ENCODE assay signal across 10 cellular contexts in genomic region chr6:163756079-163756478, GRCh38.
A peak's percentile ranks its signal among the peaks of the same experiment; 100 is the strongest.
DNase-seq lines count a peak whose midpoint lies in the region; ATAC-seq and TF ChIP-seq lines count a peak whose summit lies in the region.
"Had no signal": no experiment of that assay in that cellular context is flagged by ENCODE, and none has a peak within 500 bp of the region (broad histone marks: within the 10 kb centered on the region; RNA-seq: fewer than 3 reads in every experiment).

No MANE protein-coding gene starts in this region.

- intact Hi-C loops in colonic mucosa (cut with DNase I): no loop called here

- H3K9me3 ChIP-seq in MM.1S (replicated peaks; ENCODE audit: insufficient read depth, low read length) (no peaks in the 10 kb centered on the region), colonic mucosa (no peaks in the 10 kb centered on the region)

- peak; percentile 51 for DNase-seq in MM.1S
- DNase-seq in midbrain (lab: John Stamatoyannopoulos, UW): peak; percentile 32
- no peak for DNase-seq in colonic mucosa
- DNase-seq in HT-29 (ENCODE audit: low spot score): no peak
- DNase-seq in HFFc6: no peak
- DNase-seq in caudate nucleus (lab: John Stamatoyannopoulos, UW): no peak
- DNase-seq: esophagus squamous epithelium, NCI-H510A treated with DMSO at 0.1 percent for 48 hours had no signal

- H3K27me3 Mint-ChIP-seq in HFFc6 (ENCODE audit: insufficient read depth): peaks cover 2% of the 10 kb centered on the region

- no peak overlapping the region for H2AFZ ChIP-seq in MM.1S (ENCODE audit: low read length)

- H4K20me1 ChIP-seq in MM.1S (ENCODE audit: insufficient read depth, low read length): no peaks in the 10 kb centered on the region

- H3K4me2 ChIP-seq in MM.1S (ENCODE audit: low read depth, low read length): peak overlapping the region; percentile 34

- H3K9me3 Mint-ChIP-seq in HFFc6: peaks cover 4% of the 10 kb centered on the region; the same call in 1 of the 2 replicates

- no peak overlapping the region for H3K27ac Mint-ChIP-seq in HFFc6

- H3K79me2 ChIP-seq in MM.1S (ENCODE audit: low read length): no peaks in the 10 kb centered on the region

- no peaks in the 10 kb centered on the region for H3K9me2 ChIP-seq in MM.1S (replicated peaks; ENCODE audit: insufficient read depth, low read length)

- no peak overlapping the region for H3K4me3 Mint-ChIP-seq in HFFc6

- H3K36me3 Mint-ChIP-seq in HFFc6 (ENCODE audit: low read depth): peaks cover 6% of the 10 kb centered on the region

- no peaks in the 10 kb centered on the region for H3K27me3 ChIP-seq in MM.1S (replicated peaks; ENCODE audit: insufficient read depth, low read length)
- no peaks in the 10 kb centered on the region for H3K27me3 ChIP-seq in colonic mucosa
- H3K27me3 ChIP-seq: esophagus squamous epithelium had no signal

- H3K4me3 ChIP-seq in MM.1S (ENCODE audit: low read length) (no peak overlapping the region), colonic mucosa (no peak overlapping the region)
- H3K4me3 ChIP-seq: esophagus squamous epithelium had no signal

- H3K27ac ChIP-seq in MM.1S (ENCODE audit: low read length): peak overlapping the region; percentile 29; the same call in 1 of the 2 replicates
- H3K27ac ChIP-seq in colonic mucosa: no peak overlapping the region
- no peak overlapping the region for H3K27ac ChIP-seq in caudate nucleus (ENCODE audit: low read depth, low read length)
- H3K27ac ChIP-seq: esophagus squamous epithelium had no signal

- TF ChIP-seq CTCF in MM.1S (IDR thresholded peaks at IDR 0.05; ENCODE audit: low read length) (no peak), colonic mucosa (IDR thresholded peaks at IDR 0.05) (no peak), HFFc6 (IDR thresholded peaks at IDR 0.05) (no peak)

- H3K4me1 ChIP-seq in MM.1S (ENCODE audit: low read length): 0 out of 2 replicates have a peak, but pooled peaks cover 4% of the 10 kb centered on the region
- no peaks in the 10 kb centered on the region for H3K4me1 ChIP-seq in colonic mucosa

- H3F3A ChIP-seq in MM.1S (ENCODE audit: insufficient read depth, low read length): 0 out of 2 replicates have a peak, but pooled peaks cover 3% of the 10 kb centered on the region

- peaks cover 19% of the 10 kb centered on the region for H3K4me1 Mint-ChIP-seq in HFFc6 (ENCODE audit: low read depth)

- H3K36me3 ChIP-seq in MM.1S (replicated peaks; ENCODE audit: insufficient read depth, low read length) (no peaks in the 10 kb centered on the region), colonic mucosa (no peaks in the 10 kb centered on the region)
- H3K36me3 ChIP-seq: esophagus squamous epithelium had no signal

- ATAC-seq in GM18909 (IDR thresholded peaks at IDR 0.05; ENCODE audit: poor library complexity, unreplicated experiment) (peak; percentile 100), HG02678 (IDR thresholded peaks at IDR 0.05; ENCODE audit: unreplicated experiment) (peak; percentile 100)

- H3K9ac ChIP-seq in MM.1S (ENCODE audit: low read length) (no peak overlapping the region), colonic mucosa (ENCODE audit: low read depth in 2 of 2, low read length in 2 of 2) (no peak overlapping the region)

Comparison
In these comparisons a context has a peak if more than half of its experiments do, and no peak if none do; other contexts are left out.
1. DNase-seq: peak in MM.1S (single experiment) and midbrain (single experiment); none in colonic mucosa (single experiment), HT-29 (single experiment), HFFc6 (single experiment) and caudate nucleus (0 of 61).